1 cellular context compared by ENCODE assay signal in the genomic region with DNA sequence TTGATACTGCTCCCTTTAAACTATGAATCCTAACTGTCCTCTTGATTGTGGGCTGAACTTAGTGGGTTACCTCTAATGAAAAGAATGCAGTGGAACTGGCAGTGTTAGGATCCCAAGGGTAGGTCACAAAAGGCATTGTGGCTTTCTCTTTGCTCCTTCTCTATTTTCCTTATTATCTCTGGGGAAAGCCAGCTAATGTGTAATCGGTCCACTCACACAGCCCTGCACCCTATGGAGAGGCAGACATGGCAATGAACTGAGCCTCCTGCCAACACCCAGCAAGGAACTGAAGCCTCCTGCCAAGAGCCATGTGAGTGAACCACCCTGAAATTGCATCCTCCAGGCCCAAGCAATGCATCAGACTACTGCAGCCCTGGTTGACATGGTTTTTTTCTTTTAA.
TF ChIP-seq lines count a peak whose summit lies in the region.

No MANE protein-coding gene starts in this region.

TF ChIP-seq in GM23338, 12 proteins besides CTCF, POLR2A, EP300 and RAD21 (continued from another document):
- TF ChIP-seq, protein P1, sequence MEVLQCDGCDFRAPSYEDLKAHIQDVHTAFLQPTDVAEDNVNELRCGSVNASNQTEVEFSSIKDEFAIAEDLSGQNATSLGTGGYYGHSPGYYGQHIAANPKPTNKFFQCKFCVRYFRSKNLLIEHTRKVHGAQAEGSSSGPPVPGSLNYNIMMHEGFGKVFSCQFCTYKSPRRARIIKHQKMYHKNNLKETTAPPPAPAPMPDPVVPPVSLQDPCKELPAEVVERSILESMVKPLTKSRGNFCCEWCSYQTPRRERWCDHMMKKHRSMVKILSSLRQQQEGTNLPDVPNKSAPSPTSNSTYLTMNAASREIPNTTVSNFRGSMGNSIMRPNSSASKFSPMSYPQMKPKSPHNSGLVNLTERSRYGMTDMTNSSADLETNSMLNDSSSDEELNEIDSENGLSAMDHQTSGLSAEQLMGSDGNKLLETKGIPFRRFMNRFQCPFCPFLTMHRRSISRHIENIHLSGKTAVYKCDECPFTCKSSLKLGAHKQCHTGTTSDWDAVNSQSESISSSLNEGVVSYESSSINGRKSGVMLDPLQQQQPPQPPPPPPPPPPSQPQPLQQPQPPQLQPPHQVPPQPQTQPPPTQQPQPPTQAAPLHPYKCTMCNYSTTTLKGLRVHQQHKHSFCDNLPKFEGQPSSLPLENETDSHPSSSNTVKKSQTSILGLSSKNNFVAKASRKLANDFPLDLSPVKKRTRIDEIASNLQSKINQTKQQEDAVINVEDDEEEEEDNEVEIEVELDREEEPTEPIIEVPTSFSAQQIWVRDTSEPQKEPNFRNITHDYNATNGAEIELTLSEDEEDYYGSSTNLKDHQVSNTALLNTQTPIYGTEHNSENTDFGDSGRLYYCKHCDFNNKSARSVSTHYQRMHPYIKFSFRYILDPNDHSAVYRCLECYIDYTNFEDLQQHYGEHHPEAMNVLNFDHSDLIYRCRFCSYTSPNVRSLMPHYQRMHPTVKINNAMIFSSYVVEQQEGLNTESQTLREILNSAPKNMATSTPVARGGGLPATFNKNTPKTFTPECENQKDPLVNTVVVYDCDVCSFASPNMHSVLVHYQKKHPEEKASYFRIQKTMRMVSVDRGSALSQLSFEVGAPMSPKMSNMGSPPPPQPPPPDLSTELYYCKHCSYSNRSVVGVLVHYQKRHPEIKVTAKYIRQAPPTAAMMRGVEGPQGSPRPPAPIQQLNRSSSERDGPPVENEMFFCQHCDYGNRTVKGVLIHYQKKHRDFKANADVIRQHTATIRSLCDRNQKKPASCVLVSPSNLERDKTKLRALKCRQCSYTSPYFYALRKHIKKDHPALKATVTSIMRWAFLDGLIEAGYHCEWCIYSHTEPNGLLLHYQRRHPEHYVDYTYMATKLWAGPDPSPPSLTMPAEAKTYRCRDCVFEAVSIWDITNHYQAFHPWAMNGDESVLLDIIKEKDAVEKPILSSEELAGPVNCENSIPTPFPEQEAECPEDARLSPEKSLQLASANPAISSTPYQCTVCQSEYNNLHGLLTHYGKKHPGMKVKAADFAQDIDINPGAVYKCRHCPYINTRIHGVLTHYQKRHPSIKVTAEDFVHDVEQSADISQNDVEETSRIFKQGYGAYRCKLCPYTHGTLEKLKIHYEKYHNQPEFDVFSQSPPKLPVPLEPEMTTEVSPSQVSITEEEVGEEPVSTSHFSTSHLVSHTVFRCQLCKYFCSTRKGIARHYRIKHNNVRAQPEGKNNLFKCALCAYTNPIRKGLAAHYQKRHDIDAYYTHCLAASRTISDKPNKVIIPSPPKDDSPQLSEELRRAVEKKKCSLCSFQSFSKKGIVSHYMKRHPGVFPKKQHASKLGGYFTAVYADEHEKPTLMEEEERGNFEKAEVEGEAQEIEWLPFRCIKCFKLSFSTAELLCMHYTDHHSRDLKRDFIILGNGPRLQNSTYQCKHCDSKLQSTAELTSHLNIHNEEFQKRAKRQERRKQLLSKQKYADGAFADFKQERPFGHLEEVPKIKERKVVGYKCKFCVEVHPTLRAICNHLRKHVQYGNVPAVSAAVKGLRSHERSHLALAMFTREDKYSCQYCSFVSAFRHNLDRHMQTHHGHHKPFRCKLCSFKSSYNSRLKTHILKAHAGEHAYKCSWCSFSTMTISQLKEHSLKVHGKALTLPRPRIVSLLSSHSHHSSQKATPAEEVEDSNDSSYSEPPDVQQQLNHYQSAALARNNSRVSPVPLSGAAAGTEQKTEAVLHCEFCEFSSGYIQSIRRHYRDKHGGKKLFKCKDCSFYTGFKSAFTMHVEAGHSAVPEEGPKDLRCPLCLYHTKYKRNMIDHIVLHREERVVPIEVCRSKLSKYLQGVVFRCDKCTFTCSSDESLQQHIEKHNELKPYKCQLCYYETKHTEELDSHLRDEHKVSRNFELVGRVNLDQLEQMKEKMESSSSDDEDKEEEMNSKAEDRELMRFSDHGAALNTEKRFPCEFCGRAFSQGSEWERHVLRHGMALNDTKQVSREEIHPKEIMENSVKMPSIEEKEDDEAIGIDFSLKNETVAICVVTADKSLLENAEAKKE (CRISPR knock-in tag; IDR thresholded peaks at IDR 0.05) = no peak
- TF ChIP-seq, protein P2, sequence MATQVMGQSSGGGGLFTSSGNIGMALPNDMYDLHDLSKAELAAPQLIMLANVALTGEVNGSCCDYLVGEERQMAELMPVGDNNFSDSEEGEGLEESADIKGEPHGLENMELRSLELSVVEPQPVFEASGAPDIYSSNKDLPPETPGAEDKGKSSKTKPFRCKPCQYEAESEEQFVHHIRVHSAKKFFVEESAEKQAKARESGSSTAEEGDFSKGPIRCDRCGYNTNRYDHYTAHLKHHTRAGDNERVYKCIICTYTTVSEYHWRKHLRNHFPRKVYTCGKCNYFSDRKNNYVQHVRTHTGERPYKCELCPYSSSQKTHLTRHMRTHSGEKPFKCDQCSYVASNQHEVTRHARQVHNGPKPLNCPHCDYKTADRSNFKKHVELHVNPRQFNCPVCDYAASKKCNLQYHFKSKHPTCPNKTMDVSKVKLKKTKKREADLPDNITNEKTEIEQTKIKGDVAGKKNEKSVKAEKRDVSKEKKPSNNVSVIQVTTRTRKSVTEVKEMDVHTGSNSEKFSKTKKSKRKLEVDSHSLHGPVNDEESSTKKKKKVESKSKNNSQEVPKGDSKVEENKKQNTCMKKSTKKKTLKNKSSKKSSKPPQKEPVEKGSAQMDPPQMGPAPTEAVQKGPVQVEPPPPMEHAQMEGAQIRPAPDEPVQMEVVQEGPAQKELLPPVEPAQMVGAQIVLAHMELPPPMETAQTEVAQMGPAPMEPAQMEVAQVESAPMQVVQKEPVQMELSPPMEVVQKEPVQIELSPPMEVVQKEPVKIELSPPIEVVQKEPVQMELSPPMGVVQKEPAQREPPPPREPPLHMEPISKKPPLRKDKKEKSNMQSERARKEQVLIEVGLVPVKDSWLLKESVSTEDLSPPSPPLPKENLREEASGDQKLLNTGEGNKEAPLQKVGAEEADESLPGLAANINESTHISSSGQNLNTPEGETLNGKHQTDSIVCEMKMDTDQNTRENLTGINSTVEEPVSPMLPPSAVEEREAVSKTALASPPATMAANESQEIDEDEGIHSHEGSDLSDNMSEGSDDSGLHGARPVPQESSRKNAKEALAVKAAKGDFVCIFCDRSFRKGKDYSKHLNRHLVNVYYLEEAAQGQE (IDR thresholded peaks at IDR 0.05; ENCODE audit: unreplicated experiment) = no peak
- TF ChIP-seq EZH2 (IDR thresholded peaks at IDR 0.05; ENCODE audit: low read depth, unreplicated experiment) (no peak), CREB1 (CRISPR knock-in tag; IDR thresholded peaks at IDR 0.05; ENCODE audit: low read depth) (no peak), JUNB (IDR thresholded peaks at IDR 0.05; ENCODE audit: unreplicated experiment) (no peak)
